Comparison of ENCODE assay signal across 16 cellular contexts in genomic region chr12:124208469-124208868, GRCh38.
A peak's percentile ranks its signal among the peaks of the same experiment; 100 is the strongest.
DNase-seq lines count a peak whose midpoint lies in the region; ATAC-seq and TF ChIP-seq lines count a peak whose summit lies in the region.
"Had no signal": no experiment of that assay in that cellular context is flagged by ENCODE, and none has a peak within 500 bp of the region (broad histone marks: within the 10 kb centered on the region; RNA-seq: fewer than 3 reads in every experiment).

No MANE protein-coding gene starts in this region.

- H3K4me1 ChIP-seq in endodermal cell (ENCODE audit: control insufficient read depth, insufficient read depth, low read length): no peaks in the 10 kb centered on the region
- H3K4me1 ChIP-seq in neural progenitor cell: peaks cover 10% of the 10 kb centered on the region
- no peaks in the 10 kb centered on the region for H3K4me1 ChIP-seq in body of pancreas
- H3K4me1 ChIP-seq: BE2C had no signal

- ATAC-seq in effector memory CD8-positive, alpha-beta T cell (replicated peaks): no peak
- no peak for ATAC-seq in body of pancreas

- H2AFZ ChIP-seq in neural progenitor cell (replicated peaks): no peak overlapping the region
- H2AFZ ChIP-seq: GM23248 had no signal

- intact Hi-C loops in body of pancreas (cut with DNase I): no loop called here

- peaks cover 9% of the 10 kb centered on the region for H3F3A ChIP-seq in neural progenitor cell (ENCODE audit: low read depth)

- H3K9ac ChIP-seq in SK-N-MC (ENCODE audit: insufficient read length) (no peak overlapping the region), endodermal cell (ENCODE audit: extremely low read depth, low read length, poor library complexity, severe bottlenecking) (no peak overlapping the region), neural progenitor cell (no peak overlapping the region)
- H3K9ac ChIP-seq: GM23248 had no signal

- H3K27ac Mint-ChIP-seq in endodermal cell (no peak overlapping the region), neural progenitor cell (peak overlapping the region; percentile 90)
- H3K27ac Mint-ChIP-seq in effector memory CD8-positive, alpha-beta T cell: no peak overlapping the region
- H3K27ac Mint-ChIP-seq: CD4-positive, CD25-positive, alpha-beta regulatory T cell; CD8-positive, alpha-beta memory T cell had no signal

- H3K27me3 ChIP-seq in endodermal cell (ENCODE audit: control insufficient read depth, insufficient read depth, low read length, poor library complexity, severe bottlenecking) (no peaks in the 10 kb centered on the region), neural progenitor cell (no peaks in the 10 kb centered on the region), body of pancreas (no peaks in the 10 kb centered on the region)

- H3K4me3 ChIP-seq in SK-N-MC (no peak overlapping the region), endodermal cell (ENCODE audit: low read length) (no peak overlapping the region), neural progenitor cell (no peak overlapping the region), body of pancreas (no peak overlapping the region)
- H3K4me3 ChIP-seq: GM23248 had no signal

- no peak overlapping the region for H3K27ac ChIP-seq in SK-N-MC
- H3K27ac ChIP-seq in endodermal cell (ENCODE audit: low read depth, low read length): no peak overlapping the region
- no peak overlapping the region for H3K27ac ChIP-seq in neural progenitor cell
- H3K27ac ChIP-seq in body of pancreas: no peak overlapping the region
- H3K27ac ChIP-seq: GM23248 had no signal

- H3K9me3 ChIP-seq in SK-N-MC (ENCODE audit: low read depth, low read length) (no peaks in the 10 kb centered on the region), endodermal cell (ENCODE audit: control insufficient read depth, low read length) (peaks cover 15% of the 10 kb centered on the region), neural progenitor cell (ENCODE audit: low read depth) (no peaks in the 10 kb centered on the region), body of pancreas (no peaks in the 10 kb centered on the region)

- peak; percentile 22 for DNase-seq in SK-N-MC (ENCODE audit: low read depth, low spot score)
- DNase-seq in endodermal cell: peak; percentile 42
- DNase-seq in neural progenitor cell (ENCODE audit: low spot score): no peak
- DNase-seq in NCI-H1417 treated with DMSO at 0.1 percent for 48 hours (lab: John Stamatoyannopoulos, UW): no peak
- no peak for DNase-seq in effector memory CD8-positive, alpha-beta T cell
- DNase-seq in body of pancreas: no peak
- no peak for DNase-seq in NCI-H1417 (lab: John Stamatoyannopoulos, UW)
- DNase-seq: ACHN; BE2C; C1 segment of cervical spinal cord; CD4-positive, CD25-positive, alpha-beta regulatory T cell; CD8-positive, alpha-beta memory T cell; COR-L47; GDM1; GM23248; H7 had no signal

- no peaks in the 10 kb centered on the region for H4K20me1 ChIP-seq in neural progenitor cell (ENCODE audit: low read depth)

- peaks cover under 1% of the 10 kb centered on the region for H3K36me3 Mint-ChIP-seq in endodermal cell (ENCODE audit: low read depth)
- peaks cover 3% of the 10 kb centered on the region for H3K36me3 Mint-ChIP-seq in neural progenitor cell
- H3K36me3 Mint-ChIP-seq in effector memory CD8-positive, alpha-beta T cell (ENCODE audit: insufficient read depth): no peaks in the 10 kb centered on the region
- H3K36me3 Mint-ChIP-seq: CD4-positive, CD25-positive, alpha-beta regulatory T cell; CD8-positive, alpha-beta memory T cell had no signal

- H3K27me3 Mint-ChIP-seq in endodermal cell (ENCODE audit: insufficient read depth) (peaks cover 12% of the 10 kb centered on the region), neural progenitor cell (ENCODE audit: insufficient read depth, low read depth) (no peaks in the 10 kb centered on the region)
- H3K27me3 Mint-ChIP-seq in effector memory CD8-positive, alpha-beta T cell: peaks cover 24 to 25% of the 10 kb centered on the region in 2 donors

- H3K36me3 ChIP-seq in SK-N-MC (ENCODE audit: insufficient read depth, low read length) (no peaks in the 10 kb centered on the region), endodermal cell (ENCODE audit: control insufficient read depth, insufficient read depth, low read length) (no peaks in the 10 kb centered on the region), neural progenitor cell (no peaks in the 10 kb centered on the region), body of pancreas (replicated peaks in 1 of 2; ENCODE audit: insufficient read depth in 1 of 2, low read depth in 2 of 2) (no peaks in the 10 kb centered on the region)
- H3K36me3 ChIP-seq: BE2C had no signal

- TF ChIP-seq CTCF in endodermal cell (conservative IDR thresholded peaks at IDR 0.05) (no peak), neural progenitor cell (IDR thresholded peaks at IDR 0.05) (no peak), body of pancreas (IDR thresholded peaks at IDR 0.05) (no peak)

- 80 to 89% methylated on average over 11 to 14 of the region's 14 CpGs for WGBS in endodermal cell (ENCODE audit: insufficient coverage in 1 of 2, insufficient read length in 1 of 2), 2 experiments
- WGBS in body of pancreas, 2 donors: 65 to 82% methylated on average over 8 to 13 of the region's 14 CpGs

- H3K4me3 Mint-ChIP-seq in endodermal cell (no peak overlapping the region), neural progenitor cell (no peak overlapping the region)
- H3K4me3 Mint-ChIP-seq in effector memory CD8-positive, alpha-beta T cell: no peak overlapping the region
- H3K4me3 Mint-ChIP-seq: CD4-positive, CD25-positive, alpha-beta regulatory T cell; CD8-positive, alpha-beta memory T cell had no signal

- no peak for TF ChIP-seq POLR2A in body of pancreas (IDR thresholded peaks at IDR 0.05)

- H3K9me3 Mint-ChIP-seq in endodermal cell (peaks cover 25% of the 10 kb centered on the region), neural progenitor cell (peaks cover 32% of the 10 kb centered on the region)
- no peaks in the 10 kb centered on the region for H3K9me3 Mint-ChIP-seq in effector memory CD8-positive, alpha-beta T cell

- no peaks in the 10 kb centered on the region for H3K79me2 ChIP-seq in neural progenitor cell (ENCODE audit: low read depth)

- H3K4me2 ChIP-seq in neural progenitor cell: no peak overlapping the region

- peaks cover 18% of the 10 kb centered on the region for H3K4me1 Mint-ChIP-seq in endodermal cell
- peaks cover 29% of the 10 kb centered on the region for H3K4me1 Mint-ChIP-seq in neural progenitor cell
- no peaks in the 10 kb centered on the region for H3K4me1 Mint-ChIP-seq in effector memory CD8-positive, alpha-beta T cell (ENCODE audit: low read depth in 2 of 2)
- H3K4me1 Mint-ChIP-seq: CD4-positive, CD25-positive, alpha-beta regulatory T cell; CD8-positive, alpha-beta memory T cell had no signal

Comparison
In these comparisons a context has a peak if more than half of its experiments do, and no peak if none do; other contexts are left out.
1. DNase-seq: peak in SK-N-MC (single experiment) and endodermal cell (single experiment); none in neural progenitor cell (single experiment), NCI-H1417 treated with DMSO at 0.1 percent for 48 hours (single experiment), effector memory CD8-positive, alpha-beta T cell (0 of 3), body of pancreas (0 of 4) and NCI-H1417 (0 of 3).